In the genomic region with DNA sequence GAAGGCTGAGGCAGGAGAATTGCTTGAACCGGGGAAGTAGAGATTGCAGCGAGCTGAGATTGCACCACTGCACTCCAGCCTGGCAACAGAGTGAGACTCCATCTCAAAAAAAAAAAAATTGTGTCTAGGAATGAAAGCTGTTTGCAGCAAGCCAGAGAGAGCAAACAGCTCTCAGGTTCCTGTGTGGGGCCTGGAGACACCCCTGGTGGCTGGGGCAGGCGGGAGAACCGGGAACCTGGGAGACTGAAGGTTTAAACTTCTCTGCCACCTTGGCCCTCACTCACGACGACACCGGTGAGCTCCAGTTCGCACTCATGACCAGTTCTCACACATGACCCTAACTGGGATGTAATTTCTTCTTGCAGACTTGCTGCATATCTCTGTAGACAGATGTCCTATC, we compare ENCODE assay signal across 22 cellular contexts. TPM values are rescaled to one million over a fixed set of nuclear protein-coding genes. Genes with fewer than 3 reads are reported as not detected.
"Had no signal": no experiment of that assay in that cellular context is flagged by ENCODE, and none has a peak within 500 bp of the region (broad histone marks: within the 10 kb centered on the region; RNA-seq: fewer than 3 reads in every experiment).

No MANE protein-coding gene starts in this region.

- FAIRE-seq: endometrium, frontal cortex had no signal

- H3K4me2 ChIP-seq: smooth muscle cell had no signal

- H3K4me1 ChIP-seq: colonic mucosa had no signal

- H3K36me3 ChIP-seq: ascending aorta, colonic mucosa, suprapubic skin had no signal

- H3K4me3 ChIP-seq: ascending aorta, colonic mucosa, smooth muscle cell, suprapubic skin had no signal

- ATAC-seq: activated CD8-positive, alpha-beta T cell treated with anti-CD3 and anti-CD28 coated beads for 36 hours; left ventricle myocardium superior; sciatic nerve; stimulated activated naive CD8-positive, alpha-beta T cell treated with anti-CD3 and anti-CD28 coated beads, Interleukin-15, amount 100 ng/mL, for 72 hours; T-cell had no signal

- DNase-seq: activated CD4-positive, alpha-beta T cell treated with anti-CD3 and anti-CD28 coated beads for 48 hours; activated CD8-positive, alpha-beta T cell treated with anti-CD3 and anti-CD28 coated beads for 36 hours; activated naive CD4-positive, alpha-beta T cell treated with anti-CD3 and anti-CD28 coated beads for 36 hours; activated T-cell treated with anti-CD3 and anti-CD28 coated beads, Interleukin-2, amount 50 U/mL, for 24 hours; colonic mucosa; kidney glomerular epithelial cell; left ventricle myocardium superior; stimulated activated CD4-positive, alpha-beta T cell treated with anti-CD3 and anti-CD28 coated beads, Interleukin-4, amount 100 ng/mL, for 1 hour; stimulated activated naive CD8-positive, alpha-beta T cell treated with anti-CD3 and anti-CD28 coated beads, Interleukin-15, amount 100 ng/mL, for 72 hours; T-cell; trophoblast cell had no signal

- H3K9me3 ChIP-seq: ascending aorta, colonic mucosa, suprapubic skin had no signal

- H3K27ac ChIP-seq: ascending aorta, colonic mucosa, suprapubic skin had no signal

RNA-seq across cellular contexts. Expression of a gene that starts 13.2 kb away (rescaled TPM):
- total RNA-seq: activated CD8-positive, alpha-beta T cell treated with anti-CD3 and anti-CD28 coated beads for 36 hours; activated naive CD4-positive, alpha-beta T cell treated with anti-CD3 and anti-CD28 coated beads for 36 hours; ascending aorta; colonic mucosa; frontal cortex; left ventricle myocardium superior; myocyte; osteocyte; pulmonary artery endothelial cell; sciatic nerve; smooth muscle cell; suprapubic skin; T-cell; WTC11 had no signal
- polyA plus RNA-seq: esophagus, smooth muscle cell had no signal
